Comparison of ENCODE assay signal across 1 cellular context in genomic region chr2:203565076-203565475, GRCh38.
TF ChIP-seq lines count a peak whose summit lies in the region.

No MANE protein-coding gene starts in this region.

TF ChIP-seq in GM23338, 12 proteins besides CTCF, POLR2A, EP300 and RAD21 (continued from another document):
- TF ChIP-seq ETS1 (IDR thresholded peaks at IDR 0.05) (no peak), REST (IDR thresholded peaks at IDR 0.05; ENCODE audit: unreplicated experiment) (no peak), ZNF462 (CRISPR knock-in tag; IDR thresholded peaks at IDR 0.05) (no peak), EZH2 (IDR thresholded peaks at IDR 0.05; ENCODE audit: low read depth, unreplicated experiment) (no peak), ZNF331 (CRISPR knock-in tag; IDR thresholded peaks at IDR 0.05; ENCODE audit: low read depth) (no peak)
